Comparison of ENCODE assay signal across 8 cellular contexts in the genomic region with DNA sequence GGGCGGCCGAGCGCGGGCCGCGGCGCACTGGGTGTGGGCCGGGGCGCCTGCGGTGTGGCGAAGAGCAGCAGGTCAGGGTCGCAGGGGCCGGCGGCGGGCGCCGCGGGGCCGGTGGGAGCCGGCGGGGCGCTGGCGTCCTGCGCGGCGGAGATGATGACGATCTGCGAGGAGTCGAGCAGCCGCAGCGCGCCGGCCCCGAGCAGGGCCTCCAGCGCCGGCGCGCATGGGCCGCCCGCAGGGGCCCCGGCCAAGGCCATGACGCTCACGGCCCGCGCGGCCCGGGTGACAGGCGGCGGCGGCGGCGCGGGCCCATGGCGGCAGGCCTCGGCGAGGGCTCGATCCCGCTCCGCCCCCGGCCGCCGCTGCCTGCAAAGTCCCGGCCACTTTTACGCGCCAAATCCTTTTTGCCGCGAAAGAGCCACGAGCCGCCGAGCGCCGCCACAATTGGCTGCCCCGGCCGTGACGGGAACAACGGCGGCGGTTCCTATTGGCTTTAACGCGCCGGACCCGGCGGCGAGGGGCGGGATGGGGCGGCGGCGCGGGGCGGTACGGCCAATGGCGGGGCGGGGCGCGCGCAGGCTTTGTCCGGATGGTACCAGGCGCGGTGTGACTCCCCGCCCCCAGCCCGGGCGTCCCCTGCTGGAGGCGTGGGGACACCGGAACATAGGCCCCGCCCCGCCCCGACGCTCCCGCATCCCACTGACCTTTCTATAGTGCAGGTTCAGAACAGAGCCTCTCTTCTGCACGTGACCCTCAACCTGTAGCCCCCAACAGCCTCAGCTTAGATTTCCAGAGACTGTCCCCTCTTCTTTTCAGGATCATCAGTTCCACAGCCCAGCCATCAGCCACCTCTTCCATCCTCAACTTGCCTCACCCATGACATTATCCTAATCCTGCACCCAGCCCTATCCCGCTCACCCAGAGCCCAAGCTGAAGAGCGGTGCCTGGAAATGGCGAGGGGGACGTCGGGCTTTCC. TPM values are rescaled to one million over a fixed set of nuclear protein-coding genes. Genes with fewer than 3 reads are reported as not detected.
DNase-seq lines count a peak whose midpoint lies in the region; ATAC-seq, FAIRE-seq and TF ChIP-seq lines count a peak whose summit lies in the region.

A gene with protein sequence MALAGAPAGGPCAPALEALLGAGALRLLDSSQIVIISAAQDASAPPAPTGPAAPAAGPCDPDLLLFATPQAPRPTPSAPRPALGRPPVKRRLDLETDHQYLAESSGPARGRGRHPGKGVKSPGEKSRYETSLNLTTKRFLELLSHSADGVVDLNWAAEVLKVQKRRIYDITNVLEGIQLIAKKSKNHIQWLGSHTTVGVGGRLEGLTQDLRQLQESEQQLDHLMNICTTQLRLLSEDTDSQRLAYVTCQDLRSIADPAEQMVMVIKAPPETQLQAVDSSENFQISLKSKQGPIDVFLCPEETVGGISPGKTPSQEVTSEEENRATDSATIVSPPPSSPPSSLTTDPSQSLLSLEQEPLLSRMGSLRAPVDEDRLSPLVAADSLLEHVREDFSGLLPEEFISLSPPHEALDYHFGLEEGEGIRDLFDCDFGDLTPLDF (minus strand): TSS at position 378 of the 976 bp plus-strand sequence. CDS start 121 bp downstream, at position 257.

- FAIRE-seq in H54 (lab: Jason Lieb, UNC) = no peak

- DNase-seq in ELR (ENCODE audit: low read depth) (peak; percentile 98), H54 (ENCODE audit: insufficient read length, low spot score) (peak; percentile 98), LoVo (ENCODE audit: low spot score) (peak; percentile 93), RPMI8226 (peak; percentile 98), fibroblast of gingiva (ENCODE audit: low read depth) (peak; percentile 89)
- DNase-seq in activated T-helper 1 cell treated with anti-CD3 and anti-CD28 coated beads, Interleukin-12 subunit alpha, Interleukin-12 subunit beta, Interleukin-2, Interleukin-4 antibody, amounts not matched to agents 30 ng/mL and 10 ng/mL and 1 ng/mL, durations not matched to agents 14 hours and 24 hours and 36 hours (ENCODE audit: low spot score) = peak; percentile 97
- peak; percentile 86 to 94 (median 91) for DNase-seq in naive thymus-derived CD8-positive, alpha-beta T cell
- DNase-seq in stimulated activated naive B cell treated with anti-CD40 and anti-IgM and Interleukin-4, amounts not matched to agents 10 μg/mL and 1 μg/mL and 100 μg/mL, for 72 hours = peak; percentile 93

- H3K4me1 Mint-ChIP-seq in activated T-helper 1 cell treated with anti-CD3 and anti-CD28 coated beads, Interleukin-12 subunit alpha, Interleukin-12 subunit beta, Interleukin-2, Interleukin-4 antibody, amounts not matched to agents 30 ng/mL and 10 ng/mL and 1 ng/mL, durations not matched to agents 14 hours and 24 hours and 36 hours (ENCODE audit: low read depth) = peaks cover 71% of the 10 kb centered on the region
- H3K4me1 Mint-ChIP-seq in naive thymus-derived CD8-positive, alpha-beta T cell = peaks cover 18 to 46% (median 36%) of the 10 kb centered on the region in 4 donors
- peaks cover 27 to 43% of the 10 kb centered on the region in 2 donors for H3K4me1 Mint-ChIP-seq in stimulated activated naive B cell treated with anti-CD40 and anti-IgM and Interleukin-4, amounts not matched to agents 10 μg/mL and 1 μg/mL and 100 μg/mL, for 72 hours

- peaks cover 8% of the 10 kb centered on the region for H3K36me3 Mint-ChIP-seq in activated T-helper 1 cell treated with anti-CD3 and anti-CD28 coated beads, Interleukin-12 subunit alpha, Interleukin-12 subunit beta, Interleukin-2, Interleukin-4 antibody, amounts not matched to agents 30 ng/mL and 10 ng/mL and 1 ng/mL, durations not matched to agents 14 hours and 24 hours and 36 hours (ENCODE audit: low read depth)
- H3K36me3 Mint-ChIP-seq in naive thymus-derived CD8-positive, alpha-beta T cell = no peaks in the 10 kb centered on the region
- peaks cover 4 to 16% of the 10 kb centered on the region in 2 donors for H3K36me3 Mint-ChIP-seq in stimulated activated naive B cell treated with anti-CD40 and anti-IgM and Interleukin-4, amounts not matched to agents 10 μg/mL and 1 μg/mL and 100 μg/mL, for 72 hours

- intact Hi-C loops in activated T-helper 1 cell treated with anti-CD3 and anti-CD28 coated beads, Interleukin-12 subunit alpha, Interleukin-12 subunit beta, Interleukin-2, Interleukin-4 antibody, amounts not matched to agents 30 ng/mL and 10 ng/mL and 1 ng/mL, durations not matched to agents 14 hours and 24 hours and 36 hours (cut with micrococcal nuclease) = loop anchor here (1.0 to 5.0 kb wide), 7 partner anchors 20 to 424 kb away; a partner anchor contains a TSS

- peak within 1 kb of the TSS; percentile 92 for H3K4me3 Mint-ChIP-seq in activated T-helper 1 cell treated with anti-CD3 and anti-CD28 coated beads, Interleukin-12 subunit alpha, Interleukin-12 subunit beta, Interleukin-2, Interleukin-4 antibody, amounts not matched to agents 30 ng/mL and 10 ng/mL and 1 ng/mL, durations not matched to agents 14 hours and 24 hours and 36 hours
- peak within 1 kb of the TSS; percentile 63 to 90 (median 87) for H3K4me3 Mint-ChIP-seq in naive thymus-derived CD8-positive, alpha-beta T cell
- peak within 1 kb of the TSS; percentile 90 to 91 for H3K4me3 Mint-ChIP-seq in stimulated activated naive B cell treated with anti-CD40 and anti-IgM and Interleukin-4, amounts not matched to agents 10 μg/mL and 1 μg/mL and 100 μg/mL, for 72 hours

- peak within 1 kb of the TSS; percentile 89 for H3K27ac Mint-ChIP-seq in activated T-helper 1 cell treated with anti-CD3 and anti-CD28 coated beads, Interleukin-12 subunit alpha, Interleukin-12 subunit beta, Interleukin-2, Interleukin-4 antibody, amounts not matched to agents 30 ng/mL and 10 ng/mL and 1 ng/mL, durations not matched to agents 14 hours and 24 hours and 36 hours
- peak within 1 kb of the TSS; percentile 75 to 97 (median 88) for H3K27ac Mint-ChIP-seq in naive thymus-derived CD8-positive, alpha-beta T cell
- H3K27ac Mint-ChIP-seq in stimulated activated naive B cell treated with anti-CD40 and anti-IgM and Interleukin-4, amounts not matched to agents 10 μg/mL and 1 μg/mL and 100 μg/mL, for 72 hours = peak within 1 kb of the TSS; percentile 90

- POLR2A ChIA-PET in naive thymus-derived CD8-positive, alpha-beta T cell (lab: Charles Lee) = interaction anchor here (0.6 to 2.0 kb wide), 7 partner anchors 19 to 187 kb away, joined by 3 to 11 read pairs (median 4); a partner anchor contains a TSS

- H3K27me3 Mint-ChIP-seq in activated T-helper 1 cell treated with anti-CD3 and anti-CD28 coated beads, Interleukin-12 subunit alpha, Interleukin-12 subunit beta, Interleukin-2, Interleukin-4 antibody, amounts not matched to agents 30 ng/mL and 10 ng/mL and 1 ng/mL, durations not matched to agents 14 hours and 24 hours and 36 hours (ENCODE audit: insufficient read depth) = no peaks in the 10 kb centered on the region
- no peaks in the 10 kb centered on the region for H3K27me3 Mint-ChIP-seq in naive thymus-derived CD8-positive, alpha-beta T cell
- no peaks in the 10 kb centered on the region for H3K27me3 Mint-ChIP-seq in stimulated activated naive B cell treated with anti-CD40 and anti-IgM and Interleukin-4, amounts not matched to agents 10 μg/mL and 1 μg/mL and 100 μg/mL, for 72 hours

- peak; percentile 46; the same call in 1 of the 2 replicates for TF ChIP-seq POLR2A in H54 (IDR thresholded peaks at IDR 0.05; ENCODE audit: low read depth, low read length)

- H3K9me3 Mint-ChIP-seq in activated T-helper 1 cell treated with anti-CD3 and anti-CD28 coated beads, Interleukin-12 subunit alpha, Interleukin-12 subunit beta, Interleukin-2, Interleukin-4 antibody, amounts not matched to agents 30 ng/mL and 10 ng/mL and 1 ng/mL, durations not matched to agents 14 hours and 24 hours and 36 hours = no peaks in the 10 kb centered on the region
- H3K9me3 Mint-ChIP-seq in naive thymus-derived CD8-positive, alpha-beta T cell = no peaks in the 10 kb centered on the region
- no peaks in the 10 kb centered on the region for H3K9me3 Mint-ChIP-seq in stimulated activated naive B cell treated with anti-CD40 and anti-IgM and Interleukin-4, amounts not matched to agents 10 μg/mL and 1 μg/mL and 100 μg/mL, for 72 hours

- ATAC-seq in naive thymus-derived CD8-positive, alpha-beta T cell = peak; percentile 92
- peak; percentile 89 to 93 for ATAC-seq in stimulated activated naive B cell treated with anti-CD40 and anti-IgM and Interleukin-4, amounts not matched to agents 10 μg/mL and 1 μg/mL and 100 μg/mL, for 72 hours (replicated peaks)

RNA-seq across cellular contexts. Expression of the gene that starts here (rescaled TPM):
- total RNA-seq in activated T-helper 1 cell treated with anti-CD3 and anti-CD28 coated beads, Interleukin-12 subunit alpha, Interleukin-12 subunit beta, Interleukin-2, Interleukin-4 antibody, amounts not matched to agents 30 ng/mL and 10 ng/mL and 1 ng/mL, durations not matched to agents 14 hours and 24 hours and 36 hours = 77.5 and 80.6 TPM in 2 replicates
- total RNA-seq in naive thymus-derived CD8-positive, alpha-beta T cell = 1 to 10 TPM; 1.3 to 1.4 TPM
- under 1 TPM; 0.19 to 0.49 (median 0.34) TPM for polyA plus RNA-seq in naive thymus-derived CD8-positive, alpha-beta T cell

Comparison
In these comparisons a context has a peak if more than half of its experiments do, and no peak if none do; other contexts are left out.
1. Peak in every context shown above with its lines: DNase-seq and ATAC-seq.
2. RNA of the gene that starts here (total RNA-seq): 77.5 to 80.6 TPM in activated T-helper 1 cell treated with anti-CD3 and anti-CD28 coated beads, Interleukin-12 subunit alpha, Interleukin-12 subunit beta, Interleukin-2, Interleukin-4 antibody, amounts not matched to agents 30 ng/mL and 10 ng/mL and 1 ng/mL, durations not matched to agents 14 hours and 24 hours and 36 hours; 1.3 to 1.4 TPM in naive thymus-derived CD8-positive, alpha-beta T cell; every median in the first group is over 10 times any median in the second.